ENCODE assay signal across 1 cellular context in genomic region chr7:97873606-97874005, GRCh38.
TF ChIP-seq lines count a peak whose summit lies in the region.

No MANE protein-coding gene starts in this region.

TF ChIP-seq in WTC11, 78 proteins besides CTCF, POLR2A, EP300 and RAD21 (continued from another document):
- TF ChIP-seq E2F5 (CRISPR knock-in tag; IDR thresholded peaks at IDR 0.05) (no peak), NR1H2 (CRISPR knock-in tag; IDR thresholded peaks at IDR 0.05) (no peak), ZNF232 (CRISPR knock-in tag; IDR thresholded peaks at IDR 0.05) (no peak), NR3C1 (CRISPR knock-in tag; conservative IDR thresholded peaks at IDR 0.05; ENCODE audit: low read depth) (no peak), ZNF671 (CRISPR knock-in tag; IDR thresholded peaks at IDR 0.05) (no peak), ZBTB43 (CRISPR knock-in tag; IDR thresholded peaks at IDR 0.05) (no peak), EMX1 (CRISPR knock-in tag; IDR thresholded peaks at IDR 0.05) (no peak), ZNF423 (CRISPR knock-in tag; IDR thresholded peaks at IDR 0.05) (no peak)
TF ChIP-seq in WTC11: peak in this region for 0.
